ENCODE assay signal across 1 cellular context in genomic region chr2:55030766-55031165, GRCh38.
TF ChIP-seq lines count a peak whose summit lies in the region.

No MANE protein-coding gene starts in this region.

TF ChIP-seq in K562, 482 proteins besides CTCF, POLR2A, EP300 and RAD21 (continued from another document):
- TF ChIP-seq ATF6 (CRISPR knock-in tag; IDR thresholded peaks at IDR 0.05) (no peak), NCOA6 (IDR thresholded peaks at IDR 0.05) (no peak), CHD2 (IDR thresholded peaks at IDR 0.05; ENCODE audit: low read depth, low read length) (no peak)
